7 cellular contexts compared by ENCODE assay signal in the genomic region with DNA sequence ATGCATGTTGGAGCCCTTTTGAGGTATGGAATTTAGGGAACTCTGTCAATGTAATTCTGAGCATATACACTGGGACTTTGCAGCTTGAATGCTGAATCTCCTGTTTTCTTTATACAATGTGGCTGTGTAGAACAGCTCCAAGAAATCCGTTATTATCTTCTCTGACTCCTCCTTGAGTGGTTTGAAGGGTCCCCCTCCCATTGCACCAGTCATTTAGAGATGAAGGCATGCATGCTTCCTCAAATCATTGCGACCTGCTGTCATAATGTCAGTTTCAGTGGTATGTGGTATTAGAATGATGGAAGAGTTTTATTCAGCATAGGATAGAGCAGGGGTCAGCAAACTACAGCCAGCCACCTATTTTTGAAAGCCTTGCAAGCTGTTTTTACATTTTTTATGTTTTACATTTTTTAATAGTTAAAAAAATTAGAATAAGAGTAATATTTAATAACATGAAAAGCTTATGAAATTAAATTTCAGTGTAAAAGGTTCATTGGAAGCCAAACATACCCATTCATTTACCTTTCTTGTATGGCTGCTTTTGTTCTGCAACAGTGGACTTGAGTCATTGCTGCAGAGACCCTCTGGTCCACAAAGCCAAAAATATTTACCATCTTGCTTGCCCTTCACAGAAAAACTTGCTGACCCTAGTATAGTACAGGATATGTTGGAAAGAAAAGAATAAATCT. TPM values are rescaled to one million over a fixed set of nuclear protein-coding genes. Genes with fewer than 3 reads are reported as not detected.
DNase-seq lines count a peak whose midpoint lies in the region; ATAC-seq lines count a peak whose summit lies in the region.

No MANE protein-coding gene starts in this region.

- H2AK5ac ChIP-seq in mesenchymal stem cell (ENCODE audit: low read length, severe bottlenecking) = no peak overlapping the region

- no peaks in the 10 kb centered on the region for H3K9me3 ChIP-seq in mesenchymal stem cell (ENCODE audit: control insufficient read depth, low read length)

- no peak overlapping the region for H3K18ac ChIP-seq in mesenchymal stem cell (ENCODE audit: low read depth in 1 of 2, low read length in 2 of 2)

- peak; percentile 79 for ATAC-seq in GM18909 (IDR thresholded peaks at IDR 0.05; ENCODE audit: poor library complexity, unreplicated experiment)
- ATAC-seq in HG02623 (IDR thresholded peaks at IDR 0.05; ENCODE audit: unreplicated experiment) = peak; percentile 70

- no peak overlapping the region for H3K4ac ChIP-seq in mesenchymal stem cell (ENCODE audit: low read depth in 1 of 2, low read length in 2 of 2)

- H3K36me3 ChIP-seq in mesenchymal stem cell (ENCODE audit: control insufficient read depth in 1 of 2, insufficient read depth in 2 of 2, low read depth in 1 of 2, low read length in 2 of 2) = peaks cover 0 to 2% of the 10 kb centered on the region in 2 experiments

- no peak overlapping the region for H3K23ac ChIP-seq in mesenchymal stem cell (ENCODE audit: low read length in 2 of 2)

- H3K9ac ChIP-seq in mesenchymal stem cell (ENCODE audit: low read length) = no peak overlapping the region

- no peak overlapping the region for H3K14ac ChIP-seq in mesenchymal stem cell (ENCODE audit: low read length in 2 of 2)

- peak overlapping the region; percentile 27 for H2AFZ ChIP-seq in mesenchymal stem cell (ENCODE audit: low read depth, low read length)

- H4K91ac ChIP-seq in mesenchymal stem cell (ENCODE audit: low read length) = no peak overlapping the region

- H2BK15ac ChIP-seq in mesenchymal stem cell (ENCODE audit: low read depth, poor library complexity, severe bottlenecking) = no peak overlapping the region

- H3K4me3 ChIP-seq in mesenchymal stem cell (ENCODE audit: insufficient read depth in 1 of 2, low read depth in 1 of 2, low read length in 2 of 2) = no peak overlapping the region

- H3K79me1 ChIP-seq in mesenchymal stem cell (replicated peaks; ENCODE audit: low read length, poor library complexity, severe bottlenecking) = no peaks in the 10 kb centered on the region

- WGBS in mesenchymal stem cell = 69% methylated on average over 2 of the region's 2 CpGs

- no peak overlapping the region for H2BK120ac ChIP-seq in mesenchymal stem cell (ENCODE audit: low read depth, low read length)

- DNase-seq in OCI-M1 (lab: John Stamatoyannopoulos, UW) (peak; percentile 62), mesenchymal stem cell (no peak), RKO (ENCODE audit: low spot score) (no peak), hippocampal formation (lab: John Stamatoyannopoulos, UW) (no peak), NCI-H524 treated with DMSO at 0.1 percent for 48 hours (lab: John Stamatoyannopoulos, UW) (no peak)

- H3K4me1 ChIP-seq in mesenchymal stem cell (ENCODE audit: control insufficient read depth, insufficient read depth, low read depth, low read length) = peaks cover 10% of the 10 kb centered on the region

- no peak overlapping the region for H3K4me2 ChIP-seq in mesenchymal stem cell (ENCODE audit: low read length, poor library complexity, severe bottlenecking)

- H3K27me3 ChIP-seq in mesenchymal stem cell (ENCODE audit: control insufficient read depth in 1 of 2, insufficient read depth in 1 of 2, low read length in 2 of 2) = no peaks in the 10 kb centered on the region

- H3K27ac ChIP-seq in mesenchymal stem cell (ENCODE audit: low read length, poor library complexity, severe bottlenecking) = peak overlapping the region; percentile 91

- no peak overlapping the region for H4K8ac ChIP-seq in mesenchymal stem cell (ENCODE audit: low read length)

- no peak overlapping the region for H2BK12ac ChIP-seq in mesenchymal stem cell (ENCODE audit: low read length in 2 of 2)

- peak overlapping the region; percentile 46 for H2BK5ac ChIP-seq in mesenchymal stem cell (ENCODE audit: low read depth, low read length, poor library complexity, severe bottlenecking)

RNA-seq across cellular contexts. Expression of a gene that starts 8.1 kb away (rescaled TPM):
- polyA plus RNA-seq in mesenchymal stem cell (2013, experiment 1 of 2) = 21.9 TPM
- polyA plus RNA-seq in mesenchymal stem cell (2013, experiment 2 of 2) = 21.5 TPM
